ENCODE assay signal across 1 cellular context in the genomic region with DNA sequence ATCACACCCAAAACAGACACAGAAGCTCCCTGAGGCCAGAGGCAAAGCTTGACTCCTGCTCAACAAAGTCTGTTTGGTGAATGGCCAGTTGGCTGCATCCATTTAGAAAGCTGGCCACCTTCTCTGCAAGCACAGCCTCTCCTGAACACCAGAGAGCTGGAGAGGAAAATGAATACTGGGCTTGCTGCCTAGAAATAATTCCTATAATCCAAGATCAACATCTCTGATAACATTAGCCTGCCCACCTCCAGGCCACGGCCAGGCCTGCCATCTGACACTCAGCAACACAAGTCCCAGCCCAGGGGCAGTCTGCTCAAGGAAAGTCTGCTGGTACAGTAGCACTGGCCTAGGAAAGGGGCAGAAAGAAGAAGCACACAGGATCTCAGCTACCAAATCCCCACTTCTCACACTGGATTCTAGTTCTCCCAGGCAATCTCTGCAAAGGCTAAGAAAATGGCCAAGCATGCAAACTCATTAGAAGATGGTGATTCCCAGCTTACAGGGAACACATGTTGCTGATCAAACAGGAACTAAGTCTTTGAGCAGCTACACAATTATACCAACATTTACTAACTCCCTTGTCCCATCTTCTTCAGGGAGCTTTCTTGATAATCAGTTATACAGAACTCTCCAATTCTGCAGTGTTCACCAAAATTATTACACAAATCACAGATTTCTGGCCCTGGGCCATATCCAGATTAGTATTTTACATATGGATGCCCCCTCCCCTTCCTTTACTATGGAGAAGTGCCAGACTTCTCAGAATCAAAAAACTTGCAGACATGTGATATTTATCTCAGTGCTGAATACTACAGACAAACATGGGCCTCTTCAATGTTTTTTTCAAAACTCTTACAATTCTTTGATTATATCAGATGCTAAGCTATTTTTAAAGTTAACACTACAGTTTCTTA.
TF ChIP-seq lines count a peak whose summit lies in the region.

No MANE protein-coding gene starts in this region.

TF ChIP-seq in PFSK-1, 5 proteins besides CTCF, POLR2A, EP300 and RAD21 (continued from another document):
- TF ChIP-seq TAF1 (IDR thresholded peaks at IDR 0.05; ENCODE audit: borderline replicate concordance, insufficient read depth, low read length) = no peak
